In the genomic region with DNA sequence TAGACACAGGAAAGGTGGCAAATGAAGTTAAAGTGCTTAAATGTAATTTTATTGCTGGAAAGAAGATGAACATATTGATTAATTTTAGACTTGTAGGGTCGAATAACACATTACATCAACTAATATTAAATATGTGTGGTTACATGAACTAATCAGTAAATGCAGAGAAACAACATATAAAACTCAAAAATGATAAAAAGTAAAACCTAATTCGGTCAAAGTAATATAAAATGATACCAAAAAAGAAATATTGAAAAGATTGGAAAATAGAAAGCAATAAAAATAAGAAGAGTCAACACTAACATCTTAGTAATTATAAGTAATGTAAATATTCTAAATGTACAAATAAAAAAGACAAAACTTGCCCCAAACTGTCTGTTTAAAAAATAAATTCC, we compare ENCODE assay signal across 19 cellular contexts. TPM values are rescaled to one million over a fixed set of nuclear protein-coding genes. Genes with fewer than 3 reads are reported as not detected.
DNase-seq lines count a peak whose midpoint lies in the region; ATAC-seq and TF ChIP-seq lines count a peak whose summit lies in the region.
"Had no signal": no experiment of that assay in that cellular context is flagged by ENCODE, and none has a peak within 500 bp of the region (broad histone marks: within the 10 kb centered on the region; RNA-seq: fewer than 3 reads in every experiment).

No MANE protein-coding gene starts in this region.

- POLR2A ChIA-PET in activated naive CD8-positive, alpha-beta T cell treated with anti-CD3 and anti-CD28 coated beads, Interleukin-2, amount 10 ng/mL, durations not matched to agents 7 days and 5 days (lab: Charles Lee): interaction anchor here (1.8 kb wide), 1 partner anchor 48 kb away, joined by 6 read pairs; the partner anchor contains the start of gene LRIF1
- POLR2A ChIA-PET in WTC11 (lab: Charles Lee): no interaction called here

- TF ChIP-seq CTCF in NB4 (IDR thresholded peaks at IDR 0.05; ENCODE audit: low read depth, low read length): no peak
- TF ChIP-seq CTCF in WTC11 (IDR thresholded peaks at IDR 0.05): no peak

- H3K9me3 Mint-ChIP-seq in activated naive CD4-positive, alpha-beta T cell treated with anti-CD3 and anti-CD28 coated beads, Interleukin-2, amount 50 U/mL, for 24 hours: peaks cover 4% of the 10 kb centered on the region
- peaks cover 11% of the 10 kb centered on the region for H3K9me3 Mint-ChIP-seq in activated naive CD8-positive, alpha-beta T cell treated with anti-CD3 and anti-CD28 coated beads, Interleukin-2, amount 10 ng/mL, durations not matched to agents 7 days and 5 days
- peaks cover 5% of the 10 kb centered on the region for H3K9me3 Mint-ChIP-seq in stimulated activated effector memory CD8-positive, alpha-beta T cell treated with anti-CD3 and anti-CD28 coated beads, Interleukin-12 subunit alpha, Interleukin-12 subunit beta, amount 100 ng/mL, for 72 hours
- peaks cover 10% of the 10 kb centered on the region for H3K9me3 Mint-ChIP-seq in WTC11

- DNase-seq in activated naive CD4-positive, alpha-beta T cell (lab: John Stamatoyannopoulos, UW): no peak
- DNase-seq in NB4 (ENCODE audit: low read depth) (no peak), WTC11 (ENCODE audit: low spot score) (no peak)
- no peak for DNase-seq in activated naive CD8-positive, alpha-beta T cell treated with anti-CD3 and anti-CD28 coated beads, Interleukin-2, amount 10 ng/mL, durations not matched to agents 7 days and 5 days
- DNase-seq in stimulated activated effector memory CD8-positive, alpha-beta T cell treated with anti-CD3 and anti-CD28 coated beads, Interleukin-12 subunit alpha, Interleukin-12 subunit beta, amount 100 ng/mL, for 72 hours (ENCODE audit: low spot score in 2 of 2): no peak
- DNase-seq: caudate nucleus; effector memory CD4-positive, alpha-beta T cell; heart left ventricle; NCI-H2029 treated with DMSO at 0.1 percent for 48 hours; NCI-H526; thyroid gland; WERI-Rb-1 had no signal

- no peak for TF ChIP-seq POLR2A in NB4 (IDR thresholded peaks at IDR 0.05; ENCODE audit: extremely low read depth, insufficient read length)

- H3K4me1 Mint-ChIP-seq in activated naive CD4-positive, alpha-beta T cell treated with anti-CD3 and anti-CD28 coated beads, Interleukin-2, amount 50 U/mL, for 24 hours: peaks cover 13% of the 10 kb centered on the region
- H3K4me1 Mint-ChIP-seq in activated naive CD8-positive, alpha-beta T cell treated with anti-CD3 and anti-CD28 coated beads, Interleukin-2, amount 10 ng/mL, durations not matched to agents 7 days and 5 days: peaks cover 13% of the 10 kb centered on the region
- H3K4me1 Mint-ChIP-seq in stimulated activated effector memory CD8-positive, alpha-beta T cell treated with anti-CD3 and anti-CD28 coated beads, Interleukin-12 subunit alpha, Interleukin-12 subunit beta, amount 100 ng/mL, for 72 hours: peaks cover 12% of the 10 kb centered on the region
- peaks cover 8% of the 10 kb centered on the region for H3K4me1 Mint-ChIP-seq in WTC11

- no peak overlapping the region for H3K27ac Mint-ChIP-seq in activated naive CD4-positive, alpha-beta T cell treated with anti-CD3 and anti-CD28 coated beads, Interleukin-2, amount 50 U/mL, for 24 hours
- peak overlapping the region; percentile 70 for H3K27ac Mint-ChIP-seq in activated naive CD8-positive, alpha-beta T cell treated with anti-CD3 and anti-CD28 coated beads, Interleukin-2, amount 10 ng/mL, durations not matched to agents 7 days and 5 days
- no peak overlapping the region for H3K27ac Mint-ChIP-seq in stimulated activated effector memory CD8-positive, alpha-beta T cell treated with anti-CD3 and anti-CD28 coated beads, Interleukin-12 subunit alpha, Interleukin-12 subunit beta, amount 100 ng/mL, for 72 hours
- H3K27ac Mint-ChIP-seq in WTC11: no peak overlapping the region

- H3K27me3 Mint-ChIP-seq in activated naive CD4-positive, alpha-beta T cell treated with anti-CD3 and anti-CD28 coated beads, Interleukin-2, amount 50 U/mL, for 24 hours: no peaks in the 10 kb centered on the region
- peaks cover 2% of the 10 kb centered on the region for H3K27me3 Mint-ChIP-seq in activated naive CD8-positive, alpha-beta T cell treated with anti-CD3 and anti-CD28 coated beads, Interleukin-2, amount 10 ng/mL, durations not matched to agents 7 days and 5 days
- H3K27me3 Mint-ChIP-seq in WTC11 (ENCODE audit: low read depth): no peaks in the 10 kb centered on the region; the same call in 1 of the 2 replicates

- H3K4me3 ChIP-seq in NB4 (ENCODE audit: low read depth, low read length): peak overlapping the region; percentile 46
- H3K4me3 ChIP-seq: heart left ventricle, prostate gland, skin epidermis, thyroid gland had no signal

- H3K4me3 Mint-ChIP-seq in activated naive CD4-positive, alpha-beta T cell treated with anti-CD3 and anti-CD28 coated beads, Interleukin-2, amount 50 U/mL, for 24 hours: peak overlapping the region; percentile 5
- peak overlapping the region; percentile 69 for H3K4me3 Mint-ChIP-seq in activated naive CD8-positive, alpha-beta T cell treated with anti-CD3 and anti-CD28 coated beads, Interleukin-2, amount 10 ng/mL, durations not matched to agents 7 days and 5 days
- H3K4me3 Mint-ChIP-seq in stimulated activated effector memory CD8-positive, alpha-beta T cell treated with anti-CD3 and anti-CD28 coated beads, Interleukin-12 subunit alpha, Interleukin-12 subunit beta, amount 100 ng/mL, for 72 hours: peak overlapping the region; percentile 12
- H3K4me3 Mint-ChIP-seq in WTC11: no peak overlapping the region

- CTCF ChIA-PET in WTC11 (lab: Charles Lee): no interaction called here

- no peak for ATAC-seq in activated naive CD8-positive, alpha-beta T cell treated with anti-CD3 and anti-CD28 coated beads, Interleukin-2, amount 10 ng/mL, durations not matched to agents 7 days and 5 days (ENCODE audit: low read depth)
- ATAC-seq in stimulated activated effector memory CD8-positive, alpha-beta T cell treated with anti-CD3 and anti-CD28 coated beads, Interleukin-12 subunit alpha, Interleukin-12 subunit beta, amount 100 ng/mL, for 72 hours: no peak
- ATAC-seq in GM19351 (IDR thresholded peaks at IDR 0.05; ENCODE audit: unreplicated experiment) (no peak), WTC11 (no peak), GM21825 (IDR thresholded peaks at IDR 0.05; ENCODE audit: unreplicated experiment) (no peak)
- ATAC-seq: heart left ventricle had no signal

- peaks cover 8% of the 10 kb centered on the region for H3K36me3 Mint-ChIP-seq in activated naive CD4-positive, alpha-beta T cell treated with anti-CD3 and anti-CD28 coated beads, Interleukin-2, amount 50 U/mL, for 24 hours
- H3K36me3 Mint-ChIP-seq in activated naive CD8-positive, alpha-beta T cell treated with anti-CD3 and anti-CD28 coated beads, Interleukin-2, amount 10 ng/mL, durations not matched to agents 7 days and 5 days: peaks cover 17% of the 10 kb centered on the region
- no peaks in the 10 kb centered on the region for H3K36me3 Mint-ChIP-seq in stimulated activated effector memory CD8-positive, alpha-beta T cell treated with anti-CD3 and anti-CD28 coated beads, Interleukin-12 subunit alpha, Interleukin-12 subunit beta, amount 100 ng/mL, for 72 hours
- H3K36me3 Mint-ChIP-seq in WTC11: no peaks in the 10 kb centered on the region

TF ChIP-seq in WTC11, 78 proteins besides CTCF, POLR2A, EP300 and RAD21 (continues in another document):
- TF ChIP-seq MLX (CRISPR knock-in tag; IDR thresholded peaks at IDR 0.05) (no peak), NR3C1 (CRISPR knock-in tag; conservative IDR thresholded peaks at IDR 0.05; ENCODE audit: low read depth) (no peak), ZNF232 (CRISPR knock-in tag; IDR thresholded peaks at IDR 0.05) (no peak), TP53 (CRISPR knock-in tag; IDR thresholded peaks at IDR 0.05) (no peak)
- TF ChIP-seq, protein P1, sequence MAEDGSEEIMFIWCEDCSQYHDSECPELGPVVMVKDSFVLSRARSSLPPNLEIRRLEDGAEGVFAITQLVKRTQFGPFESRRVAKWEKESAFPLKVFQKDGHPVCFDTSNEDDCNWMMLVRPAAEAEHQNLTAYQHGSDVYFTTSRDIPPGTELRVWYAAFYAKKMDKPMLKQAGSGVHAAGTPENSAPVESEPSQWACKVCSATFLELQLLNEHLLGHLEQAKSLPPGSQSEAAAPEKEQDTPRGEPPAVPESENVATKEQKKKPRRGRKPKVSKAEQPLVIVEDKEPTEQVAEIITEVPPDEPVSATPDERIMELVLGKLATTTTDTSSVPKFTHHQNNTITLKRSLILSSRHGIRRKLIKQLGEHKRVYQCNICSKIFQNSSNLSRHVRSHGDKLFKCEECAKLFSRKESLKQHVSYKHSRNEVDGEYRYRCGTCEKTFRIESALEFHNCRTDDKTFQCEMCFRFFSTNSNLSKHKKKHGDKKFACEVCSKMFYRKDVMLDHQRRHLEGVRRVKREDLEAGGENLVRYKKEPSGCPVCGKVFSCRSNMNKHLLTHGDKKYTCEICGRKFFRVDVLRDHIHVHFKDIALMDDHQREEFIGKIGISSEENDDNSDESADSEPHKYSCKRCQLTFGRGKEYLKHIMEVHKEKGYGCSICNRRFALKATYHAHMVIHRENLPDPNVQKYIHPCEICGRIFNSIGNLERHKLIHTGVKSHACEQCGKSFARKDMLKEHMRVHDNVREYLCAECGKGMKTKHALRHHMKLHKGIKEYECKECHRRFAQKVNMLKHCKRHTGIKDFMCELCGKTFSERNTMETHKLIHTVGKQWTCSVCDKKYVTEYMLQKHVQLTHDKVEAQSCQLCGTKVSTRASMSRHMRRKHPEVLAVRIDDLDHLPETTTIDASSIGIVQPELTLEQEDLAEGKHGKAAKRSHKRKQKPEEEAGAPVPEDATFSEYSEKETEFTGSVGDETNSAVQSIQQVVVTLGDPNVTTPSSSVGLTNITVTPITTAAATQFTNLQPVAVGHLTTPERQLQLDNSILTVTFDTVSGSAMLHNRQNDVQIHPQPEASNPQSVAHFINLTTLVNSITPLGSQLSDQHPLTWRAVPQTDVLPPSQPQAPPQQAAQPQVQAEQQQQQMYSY (CRISPR knock-in tag; IDR thresholded peaks at IDR 0.05): no peak

RNA-seq across cellular contexts. Expression of gene CD53, which starts 43.3 kb away (rescaled TPM):
- 100 to 1,000 TPM; 410 to 415 TPM for total RNA-seq in activated naive CD8-positive, alpha-beta T cell treated with anti-CD3 and anti-CD28 coated beads, Interleukin-2, amount 10 ng/mL, durations not matched to agents 7 days and 5 days
- 1.4 to 1.8 TPM (median 1.6 TPM) in 3 replicates for total RNA-seq in WTC11 (2021)
- total RNA-seq: fibroblast of lung, lung microvascular endothelial cell had no signal

RNA-seq across cellular contexts. Expression of gene LRIF1, which starts 47.5 kb away (rescaled TPM):
- 10 to 100 TPM; 25.2 to 26.1 TPM for total RNA-seq in activated naive CD8-positive, alpha-beta T cell treated with anti-CD3 and anti-CD28 coated beads, Interleukin-2, amount 10 ng/mL, durations not matched to agents 7 days and 5 days
- 17.2 to 22.8 TPM (median 21.9 TPM) in 3 replicates for total RNA-seq in WTC11 (2021)

Comparison
In these comparisons a context has a peak if more than half of its experiments do, and no peak if none do; other contexts are left out.
1. RNA of gene CD53, which starts 43.3 kb away (total RNA-seq): 410 to 415 TPM in activated naive CD8-positive, alpha-beta T cell treated with anti-CD3 and anti-CD28 coated beads, Interleukin-2, amount 10 ng/mL, durations not matched to agents 7 days and 5 days; 1.4 to 1.8 TPM in WTC11; every median in the first group is over 100 times any median in the second.